15 cellular contexts compared by ENCODE assay signal in genomic region chr18:63293930-63294329, GRCh38. TPM values are rescaled to one million over a fixed set of nuclear protein-coding genes. Genes with fewer than 3 reads are reported as not detected.
DNase-seq lines count a peak whose midpoint lies in the region; ATAC-seq and TF ChIP-seq lines count a peak whose summit lies in the region.
"Had no signal": no experiment of that assay in that cellular context is flagged by ENCODE, and none has a peak within 500 bp of the region (broad histone marks: within the 10 kb centered on the region; RNA-seq: fewer than 3 reads in every experiment).

No MANE protein-coding gene starts in this region.

- DNase-seq in activated naive CD4-positive, alpha-beta T cell treated with anti-CD3 and anti-CD28 coated beads, Interleukin-2, amount 10 ng/mL, durations not matched to agents 7 days and 5 days: no peak
- DNase-seq in activated naive CD4-positive, alpha-beta T cell (lab: John Stamatoyannopoulos, UW): no peak
- no peak for DNase-seq in activated CD8-positive, alpha-beta T cell treated with anti-CD3 and anti-CD28 coated beads for 36 hours
- no peak for DNase-seq in left ventricle myocardium superior
- no peak for DNase-seq in activated gamma-delta T cell treated with Interleukin-2 at 50 U/mL for 16 hours
- no peak for DNase-seq in T-helper 17 cell
- no peak for DNase-seq in left lung
- DNase-seq: DMS153, NCI-H1417 treated with DMSO at 0.1 percent for 48 hours, NCI-H510A treated with DMSO at 0.1 percent for 48 hours had no signal

- H3K36me3 ChIP-seq in left lung: no peaks in the 10 kb centered on the region
- H3K36me3 ChIP-seq: HAP-1 had no signal

- POLR2A ChIA-PET in activated CD8-positive, alpha-beta T cell treated with anti-CD3 and anti-CD28 coated beads for 36 hours (lab: Charles Lee): interaction anchor here (0.6 to 1.4 kb wide), 6 partner anchors 10 to 162 kb away, joined by 3 to 8 read pairs (median 3); no protein-coding TSS in a partner anchor

- TF ChIP-seq CTCF in activated CD8-positive, alpha-beta T cell treated with anti-CD3 and anti-CD28 coated beads for 36 hours (IDR thresholded peaks at IDR 0.05): no peak
- TF ChIP-seq CTCF in left lung (IDR thresholded peaks at IDR 0.05): no peak

- H3K9me3 ChIP-seq in T-helper 17 cell (ENCODE audit: control insufficient read depth, low read length, poor library complexity, severe bottlenecking) (no peaks in the 10 kb centered on the region), left lung (no peaks in the 10 kb centered on the region)
- H3K9me3 ChIP-seq: HAP-1 had no signal

- no peaks in the 10 kb centered on the region for H3K27me3 ChIP-seq in left lung

- H3K27ac ChIP-seq in left lung: no peak overlapping the region

- no peaks in the 10 kb centered on the region for H3K9me3 Mint-ChIP-seq in activated naive CD4-positive, alpha-beta T cell treated with anti-CD3 and anti-CD28 coated beads, Interleukin-2, amount 10 ng/mL, durations not matched to agents 7 days and 5 days
- H3K9me3 Mint-ChIP-seq in activated CD8-positive, alpha-beta T cell treated with anti-CD3 and anti-CD28 coated beads for 36 hours: no peaks in the 10 kb centered on the region
- no peaks in the 10 kb centered on the region for H3K9me3 Mint-ChIP-seq in stimulated activated memory B cell treated with anti-CD40 and anti-IgM and Interleukin-4, amounts not matched to agents 10 μg/mL and 1 μg/mL and 100 μg/mL, for 72 hours
- H3K9me3 Mint-ChIP-seq: neural crest cell had no signal

- intact Hi-C loops in activated CD8-positive, alpha-beta T cell treated with anti-CD3 and anti-CD28 coated beads for 36 hours (cut with micrococcal nuclease): no loop called here
- intact Hi-C loops in left ventricle myocardium superior (cut with micrococcal nuclease): no loop called here
- intact Hi-C loops in left lung (cut with DNase I): no loop called here

- CTCF ChIA-PET in activated naive CD4-positive, alpha-beta T cell treated with anti-CD3 and anti-CD28 coated beads, Interleukin-2, amount 10 ng/mL, durations not matched to agents 7 days and 5 days (lab: Charles Lee): no interaction called here
- CTCF ChIA-PET in activated CD8-positive, alpha-beta T cell treated with anti-CD3 and anti-CD28 coated beads for 36 hours (lab: Charles Lee): interaction anchor here (0.9 to 1.3 kb wide), 3 partner anchors 8 to 20 kb away, joined by 3 read pairs; no protein-coding TSS in a partner anchor

- peaks cover 30% of the 10 kb centered on the region for H3K4me1 Mint-ChIP-seq in activated naive CD4-positive, alpha-beta T cell treated with anti-CD3 and anti-CD28 coated beads, Interleukin-2, amount 10 ng/mL, durations not matched to agents 7 days and 5 days
- peaks cover 70% of the 10 kb centered on the region for H3K4me1 Mint-ChIP-seq in activated CD8-positive, alpha-beta T cell treated with anti-CD3 and anti-CD28 coated beads for 36 hours (ENCODE audit: low read depth)
- peaks cover 71% of the 10 kb centered on the region for H3K4me1 Mint-ChIP-seq in stimulated activated memory B cell treated with anti-CD40 and anti-IgM and Interleukin-4, amounts not matched to agents 10 μg/mL and 1 μg/mL and 100 μg/mL, for 72 hours
- peaks cover 62% of the 10 kb centered on the region for H3K4me1 Mint-ChIP-seq in T-helper 17 cell

- H3K4me1 ChIP-seq in left lung: peaks cover 0 to 9% of the 10 kb centered on the region in 2 donors
- H3K4me1 ChIP-seq: HAP-1 had no signal

- no peaks in the 10 kb centered on the region for H3K27me3 Mint-ChIP-seq in activated naive CD4-positive, alpha-beta T cell treated with anti-CD3 and anti-CD28 coated beads, Interleukin-2, amount 10 ng/mL, durations not matched to agents 7 days and 5 days
- no peaks in the 10 kb centered on the region for H3K27me3 Mint-ChIP-seq in activated CD8-positive, alpha-beta T cell treated with anti-CD3 and anti-CD28 coated beads for 36 hours
- H3K27me3 Mint-ChIP-seq in stimulated activated memory B cell treated with anti-CD40 and anti-IgM and Interleukin-4, amounts not matched to agents 10 μg/mL and 1 μg/mL and 100 μg/mL, for 72 hours: no peaks in the 10 kb centered on the region
- H3K27me3 Mint-ChIP-seq in T-helper 17 cell: no peaks in the 10 kb centered on the region

- no peak overlapping the region for H3K4me3 Mint-ChIP-seq in activated naive CD4-positive, alpha-beta T cell treated with anti-CD3 and anti-CD28 coated beads, Interleukin-2, amount 10 ng/mL, durations not matched to agents 7 days and 5 days
- H3K4me3 Mint-ChIP-seq in activated CD8-positive, alpha-beta T cell treated with anti-CD3 and anti-CD28 coated beads for 36 hours: no peak overlapping the region
- peak overlapping the region; percentile 66 for H3K4me3 Mint-ChIP-seq in stimulated activated memory B cell treated with anti-CD40 and anti-IgM and Interleukin-4, amounts not matched to agents 10 μg/mL and 1 μg/mL and 100 μg/mL, for 72 hours
- no peak overlapping the region for H3K4me3 Mint-ChIP-seq in T-helper 17 cell
- H3K4me3 Mint-ChIP-seq: neural crest cell, WTC11 had no signal

- no peak for ATAC-seq in activated CD8-positive, alpha-beta T cell treated with anti-CD3 and anti-CD28 coated beads for 36 hours
- ATAC-seq in left ventricle myocardium superior: peak; percentile 69
- ATAC-seq in stimulated activated memory B cell treated with anti-CD40 and anti-IgM and Interleukin-4, amounts not matched to agents 10 μg/mL and 1 μg/mL and 100 μg/mL, for 72 hours: no peak
- no peak for ATAC-seq in T-helper 17 cell
- ATAC-seq in left lung: no peak
- ATAC-seq: K562, WTC11 had no signal

- peak overlapping the region; percentile 31 for H3K27ac Mint-ChIP-seq in activated naive CD4-positive, alpha-beta T cell treated with anti-CD3 and anti-CD28 coated beads, Interleukin-2, amount 10 ng/mL, durations not matched to agents 7 days and 5 days
- peak overlapping the region; percentile 73 for H3K27ac Mint-ChIP-seq in activated CD8-positive, alpha-beta T cell treated with anti-CD3 and anti-CD28 coated beads for 36 hours
- H3K27ac Mint-ChIP-seq in stimulated activated memory B cell treated with anti-CD40 and anti-IgM and Interleukin-4, amounts not matched to agents 10 μg/mL and 1 μg/mL and 100 μg/mL, for 72 hours: no peak overlapping the region
- H3K27ac Mint-ChIP-seq in T-helper 17 cell: no peak overlapping the region
- H3K27ac Mint-ChIP-seq: WTC11 had no signal

- peaks cover 79% of the 10 kb centered on the region for H3K36me3 Mint-ChIP-seq in activated naive CD4-positive, alpha-beta T cell treated with anti-CD3 and anti-CD28 coated beads, Interleukin-2, amount 10 ng/mL, durations not matched to agents 7 days and 5 days
- H3K36me3 Mint-ChIP-seq in activated CD8-positive, alpha-beta T cell treated with anti-CD3 and anti-CD28 coated beads for 36 hours (ENCODE audit: low read depth): peaks cover 80% of the 10 kb centered on the region
- peaks cover 46% of the 10 kb centered on the region for H3K36me3 Mint-ChIP-seq in stimulated activated memory B cell treated with anti-CD40 and anti-IgM and Interleukin-4, amounts not matched to agents 10 μg/mL and 1 μg/mL and 100 μg/mL, for 72 hours
- peaks cover 6% of the 10 kb centered on the region for H3K36me3 Mint-ChIP-seq in T-helper 17 cell (ENCODE audit: low read depth)
- H3K36me3 Mint-ChIP-seq: WTC11 had no signal

- no peak overlapping the region for H3K4me3 ChIP-seq in left lung
- H3K4me3 ChIP-seq: HAP-1, K562 had no signal

RNA-seq across cellular contexts. Expression of gene BCL2, which starts 25.6 kb away (rescaled TPM):
- 100 to 1,000 TPM; 104 to 107 TPM for total RNA-seq in activated CD8-positive, alpha-beta T cell treated with anti-CD3 and anti-CD28 coated beads for 36 hours
- total RNA-seq in left ventricle myocardium superior (7.7 TPM), T-helper 17 cell (100 to 1,000 TPM; 134 to 136 TPM), left lung (1 to 10 TPM; 6.3 to 8.7 TPM)

Comparison
In these comparisons a context has a peak if more than half of its experiments do, and no peak if none do; other contexts are left out.
1. H3K27ac Mint-ChIP-seq: peak in activated naive CD4-positive, alpha-beta T cell treated with anti-CD3 and anti-CD28 coated beads, Interleukin-2, amount 10 ng/mL, durations not matched to agents 7 days and 5 days (single experiment) and activated CD8-positive, alpha-beta T cell treated with anti-CD3 and anti-CD28 coated beads for 36 hours (single experiment); none in stimulated activated memory B cell treated with anti-CD40 and anti-IgM and Interleukin-4, amounts not matched to agents 10 μg/mL and 1 μg/mL and 100 μg/mL, for 72 hours (single experiment) and T-helper 17 cell (single experiment).
2. RNA of gene BCL2, which starts 25.6 kb away (total RNA-seq): 134 to 136 TPM in T-helper 17 cell and 104 to 107 TPM in activated CD8-positive, alpha-beta T cell treated with anti-CD3 and anti-CD28 coated beads for 36 hours; 6.3 to 8.7 TPM in left lung and 7.7 TPM in left ventricle myocardium superior (single experiment); every median in the first group is over 10 times any median in the second.